ENCODE assay signal across 32 cellular contexts in genomic region chr18:23711421-23711820, GRCh38. TPM values are rescaled to one million over a fixed set of nuclear protein-coding genes. Genes with fewer than 3 reads are reported as not detected.
"Had no signal": no experiment of that assay in that cellular context is flagged by ENCODE, and none has a peak within 500 bp of the region (broad histone marks: within the 10 kb centered on the region; RNA-seq: fewer than 3 reads in every experiment).

No MANE protein-coding gene starts in this region.

- DNase-seq: activated CD4-positive, alpha-beta T cell treated with anti-CD3 and anti-CD28 coated beads for 1 hour; activated CD4-positive, alpha-beta T cell treated with anti-CD3 and anti-CD28 coated beads for 48 hours; activated CD4-positive, alpha-beta T cell treated with anti-CD3 and anti-CD28 coated beads, Interleukin-2, amount 50 U/mL, for 48 hours; activated CD4-positive, CD25-positive, alpha-beta regulatory T cell; activated CD8-positive, alpha-beta T cell treated with anti-CD3 and anti-CD28 coated beads, Interleukin-2, amount 10 ng/mL, durations not matched to agents 7 days and 5 days; activated gamma-delta T cell; activated naive CD4-positive, alpha-beta T cell treated with Interleukin-2 at 50 U/mL for 16 hours; activated naive CD8-positive, alpha-beta T cell treated with anti-CD3 and anti-CD28 coated beads, Interleukin-2, amount 10 ng/mL, durations not matched to agents 7 days and 5 days; activated T-cell treated with anti-CD3 and anti-CD28 coated beads, Interleukin-2, amount 50 U/mL, for 24 hours; amygdala; KG1; NCI-H1092; NCI-H1436 treated with DMSO at 0.1 percent for 48 hours; NCI-H1694 treated with DMSO at 0.1 percent for 48 hours; NCI-H2029; NCI-H345; NCI-H524 treated with DMSO at 0.1 percent for 48 hours; NK-92 treated with Interleukin-12 subunit alpha and Interleukin-12 subunit beta, amount 100 ng/mL, for 24 hours; PC-9; SIG-M5; SW 1271; T-helper 1 cell; T-helper 2 cell; T-helper 9 cell; WERI-Rb-1 had no signal

- H3K4me1 ChIP-seq: ascending aorta had no signal

- ATAC-seq: Right ventricle myocardium inferior had no signal

- H3K4me3 Mint-ChIP-seq: activated CD8-positive, alpha-beta T cell treated with anti-CD3 and anti-CD28 coated beads, Interleukin-2, amount 10 ng/mL, durations not matched to agents 7 days and 5 days; activated naive CD4-positive, alpha-beta T cell treated with anti-CD3 and anti-CD28 coated beads, Interleukin-2, amount 50 U/mL, for 24 hours; activated naive CD8-positive, alpha-beta T cell treated with anti-CD3 and anti-CD28 coated beads, Interleukin-2, amount 10 ng/mL, durations not matched to agents 7 days and 5 days; activated T-cell treated with anti-CD3 and anti-CD28 coated beads, Interleukin-2, amount 50 U/mL, for 24 hours; central memory CD8-positive, alpha-beta T cell had no signal

- H3K4me2 ChIP-seq: PC-9 had no signal

- H3K27me3 ChIP-seq: ascending aorta, cardiac muscle cell had no signal

- H3K9me3 Mint-ChIP-seq: activated naive CD4-positive, alpha-beta T cell treated with anti-CD3 and anti-CD28 coated beads, Interleukin-2, amount 50 U/mL, for 24 hours; central memory CD8-positive, alpha-beta T cell had no signal

- H3K36me3 ChIP-seq: ascending aorta, cardiac muscle cell, WERI-Rb-1 had no signal

- H3K27ac Mint-ChIP-seq: activated CD8-positive, alpha-beta T cell treated with anti-CD3 and anti-CD28 coated beads, Interleukin-2, amount 10 ng/mL, durations not matched to agents 7 days and 5 days; activated naive CD4-positive, alpha-beta T cell treated with anti-CD3 and anti-CD28 coated beads, Interleukin-2, amount 50 U/mL, for 24 hours; activated naive CD8-positive, alpha-beta T cell treated with anti-CD3 and anti-CD28 coated beads, Interleukin-2, amount 10 ng/mL, durations not matched to agents 7 days and 5 days; activated T-cell treated with anti-CD3 and anti-CD28 coated beads, Interleukin-2, amount 50 U/mL, for 24 hours; activated T-helper 2 cell treated with anti-CD3 and anti-CD28 coated beads, Interferon-gamma antibody, Interleukin-2, Interleukin-4, amounts not matched to agents 10 μg/mL and 5 μg/mL and 100 μg/mL, durations not matched to agents 14 hours and 24 hours and 36 hours had no signal

- H3K27ac ChIP-seq: ascending aorta, cardiac muscle cell, PC-9, RWPE1, WERI-Rb-1 had no signal

- H3K27me3 Mint-ChIP-seq: activated naive CD4-positive, alpha-beta T cell treated with anti-CD3 and anti-CD28 coated beads, Interleukin-2, amount 50 U/mL, for 24 hours had no signal

- H2AFZ ChIP-seq: PC-9 had no signal

- H3K4me3 ChIP-seq: ascending aorta, cardiac muscle cell, PC-9 had no signal

RNA-seq across cellular contexts. Expression of gene LAMA3, which starts 22.2 kb away (rescaled TPM):
- total RNA-seq: activated T-helper 2 cell treated with anti-CD3 and anti-CD28 coated beads, Interferon-gamma antibody, Interleukin-2, Interleukin-4, amounts not matched to agents 10 μg/mL and 5 μg/mL and 100 μg/mL, durations not matched to agents 14 hours and 24 hours and 36 hours had no signal

RNA-seq across cellular contexts. Expression of gene ANKRD29, which starts 48.7 kb away (rescaled TPM):
- total RNA-seq: activated CD8-positive, alpha-beta T cell treated with anti-CD3 and anti-CD28 coated beads, Interleukin-2, amount 10 ng/mL, durations not matched to agents 7 days and 5 days; activated naive CD8-positive, alpha-beta T cell treated with anti-CD3 and anti-CD28 coated beads, Interleukin-2, amount 10 ng/mL, durations not matched to agents 7 days and 5 days; activated T-helper 2 cell treated with anti-CD3 and anti-CD28 coated beads, Interferon-gamma antibody, Interleukin-2, Interleukin-4, amounts not matched to agents 10 μg/mL and 5 μg/mL and 100 μg/mL, durations not matched to agents 14 hours and 24 hours and 36 hours had no signal
